1 cellular context compared by ENCODE assay signal in genomic region chr20:3796477-3797225, GRCh38.
TF ChIP-seq lines count a peak whose summit lies in the region.

No MANE protein-coding gene starts in this region.

TF ChIP-seq in HEK293, 187 proteins besides CTCF, POLR2A, EP300 and RAD21 (continued from another document):
- TF ChIP-seq ZBTB6 (tag by site-specific recombination; IDR thresholded peaks at IDR 0.05) (no peak; the same call in 1 of the 2 replicates), ZNF624 (tag by site-specific recombination; IDR thresholded peaks at IDR 0.05) (no peak), MZF1 (tag by site-specific recombination; IDR thresholded peaks at IDR 0.05; ENCODE audit: borderline replicate concordance) (no peak), ZNF184 (tag by site-specific recombination; IDR thresholded peaks at IDR 0.05) (no peak), ZNF335 (tag by site-specific recombination; conservative IDR thresholded peaks at IDR 0.05) (peak; percentile 98), PRDM1 (tag by site-specific recombination; IDR thresholded peaks at IDR 0.05) (no peak), ZNF341 (tag by site-specific recombination; IDR thresholded peaks at IDR 0.05; ENCODE audit: low read depth) (peak; percentile 50; the same call in 1 of the 2 replicates), ZNF26 (tag by site-specific recombination; IDR thresholded peaks at IDR 0.05) (no peak), ZNF677 (tag by site-specific recombination; IDR thresholded peaks at IDR 0.05) (no peak), YY2 (tag by site-specific recombination; IDR thresholded peaks at IDR 0.05) (peak; percentile 36; the same call in 1 of the 2 replicates), PRDM4 (tag by site-specific recombination; IDR thresholded peaks at IDR 0.05) (no peak), PRDM2 (tag by site-specific recombination; IDR thresholded peaks at IDR 0.05; ENCODE audit: borderline replicate concordance) (no peak), ZBTB8A (tag by site-specific recombination; IDR thresholded peaks at IDR 0.05) (peak; percentile 72), ZNF561 (tag by site-specific recombination; IDR thresholded peaks at IDR 0.05; ENCODE audit: borderline replicate concordance) (0 out of 2 replicates have a peak, but pooled peaks have one; percentile 23), PRDM10 (tag by site-specific recombination; IDR thresholded peaks at IDR 0.05) (peak; percentile 86), ZNF449 (tag by site-specific recombination; IDR thresholded peaks at IDR 0.05) (peak; percentile 79), ZNF837 (tag by site-specific recombination; IDR thresholded peaks at IDR 0.05) (no peak), ZBTB20 (tag by site-specific recombination; IDR thresholded peaks at IDR 0.05) (peak; percentile 66), ZNF529 (tag by site-specific recombination; IDR thresholded peaks at IDR 0.05; ENCODE audit: insufficient replicate concordance) (no peak), INSM2 (tag by site-specific recombination; IDR thresholded peaks at IDR 0.05) (no peak), GLIS1 (tag by site-specific recombination; IDR thresholded peaks at IDR 0.05) (peak; percentile 94), ZNF157 (tag by site-specific recombination; IDR thresholded peaks at IDR 0.05) (no peak), ZBTB48 (tag by site-specific recombination; IDR thresholded peaks at IDR 0.05) (peak; percentile 34; the same call in 1 of the 2 replicates), ZNF596 (tag by site-specific recombination; IDR thresholded peaks at IDR 0.05) (no peak), ZNF701 (tag by site-specific recombination; IDR thresholded peaks at IDR 0.05) (no peak), KLF1 (tag by site-specific recombination; IDR thresholded peaks at IDR 0.05) (peak; percentile 43; the same call in 1 of the 2 replicates), KLF9 (tag by site-specific recombination; IDR thresholded peaks at IDR 0.05; ENCODE audit: low read depth) (no peak), ZNF121 (tag by site-specific recombination; IDR thresholded peaks at IDR 0.05) (peak; percentile 68; the same call in 1 of the 2 replicates), ZBTB10 (tag by site-specific recombination; IDR thresholded peaks at IDR 0.05) (peak; percentile 48; the same call in 1 of the 2 replicates)
